13 cellular contexts compared by ENCODE assay signal in genomic region chr12:64716839-64717455, GRCh38. TPM values are rescaled to one million over a fixed set of nuclear protein-coding genes. Genes with fewer than 3 reads are reported as not detected.
DNase-seq lines count a peak whose midpoint lies in the region; ATAC-seq and TF ChIP-seq lines count a peak whose summit lies in the region.
"Had no signal": no experiment of that assay in that cellular context is flagged by ENCODE, and none has a peak within 500 bp of the region (broad histone marks: within the 10 kb centered on the region; RNA-seq: fewer than 3 reads in every experiment).

No MANE protein-coding gene starts in this region.

- H3K9me3 ChIP-seq in MG63, result no peaks in the 10 kb centered on the region

- H3K4me3 Mint-ChIP-seq in activated CD4-positive, alpha-beta T cell treated with anti-CD3 and anti-CD28 coated beads, Interleukin-2, amount 10 ng/mL, durations not matched to agents 7 days and 5 days, result no peak overlapping the region
- H3K4me3 Mint-ChIP-seq in central memory CD8-positive, alpha-beta T cell, result no peak overlapping the region
- H3K4me3 Mint-ChIP-seq in natural killer cell, result peak overlapping the region; percentile 78

- H3K9me3 Mint-ChIP-seq in activated CD4-positive, alpha-beta T cell treated with anti-CD3 and anti-CD28 coated beads, Interleukin-2, amount 10 ng/mL, durations not matched to agents 7 days and 5 days, result no peaks in the 10 kb centered on the region
- H3K9me3 Mint-ChIP-seq in central memory CD8-positive, alpha-beta T cell, result no peaks in the 10 kb centered on the region
- H3K9me3 Mint-ChIP-seq in natural killer cell, result no peaks in the 10 kb centered on the region

- CTCF ChIA-PET in activated CD4-positive, alpha-beta T cell treated with anti-CD3 and anti-CD28 coated beads, Interleukin-2, amount 10 ng/mL, durations not matched to agents 7 days and 5 days (lab: Charles Lee), result interaction anchor here (0.6 to 1.7 kb wide), 5 partner anchors 14 to 133 kb away, joined by 3 to 6 read pairs (median 4); no protein-coding TSS in a partner anchor

- H3K27me3 Mint-ChIP-seq in activated CD4-positive, alpha-beta T cell treated with anti-CD3 and anti-CD28 coated beads, Interleukin-2, amount 10 ng/mL, durations not matched to agents 7 days and 5 days, result no peaks in the 10 kb centered on the region
- H3K27me3 Mint-ChIP-seq in central memory CD8-positive, alpha-beta T cell, result no peaks in the 10 kb centered on the region
- no peaks in the 10 kb centered on the region for H3K27me3 Mint-ChIP-seq in natural killer cell (ENCODE audit: low read depth in 2 of 2)

- no peak for TF ChIP-seq CTCF in natural killer cell (IDR thresholded peaks at IDR 0.05)

- intact Hi-C loops in natural killer cell (cut with micrococcal nuclease), result loop anchor here (2.0 to 5.0 kb wide), 2 partner anchors 106 to 170 kb away; partner anchors contain the start of gene RASSF3

- H3K4me3 ChIP-seq in MG63, result no peak overlapping the region

- H3K36me3 ChIP-seq in MG63, result peaks cover 19% of the 10 kb centered on the region

- peaks cover 60% of the 10 kb centered on the region for H3K36me3 Mint-ChIP-seq in activated CD4-positive, alpha-beta T cell treated with anti-CD3 and anti-CD28 coated beads, Interleukin-2, amount 10 ng/mL, durations not matched to agents 7 days and 5 days (ENCODE audit: low read depth)
- H3K36me3 Mint-ChIP-seq in central memory CD8-positive, alpha-beta T cell (ENCODE audit: insufficient read depth), result peaks cover 32% of the 10 kb centered on the region
- H3K36me3 Mint-ChIP-seq in natural killer cell, result peaks cover 20% of the 10 kb centered on the region

- no peak for DNase-seq in activated CD4-positive, alpha-beta T cell treated with anti-CD3 and anti-CD28 coated beads, Interleukin-2, amount 10 ng/mL, durations not matched to agents 7 days and 5 days
- no peak for DNase-seq in activated CD4-positive, alpha-beta T cell treated with anti-CD3 and anti-CD28 coated beads, Interleukin-2, amount 50 U/mL, for 4 hours
- DNase-seq in MG63 (peak; percentile 57), natural killer cell (peak; percentile 27), kidney tubule cell (ENCODE audit: low spot score) (no peak)
- DNase-seq in central memory CD8-positive, alpha-beta T cell (ENCODE audit: low spot score in 2 of 2), result no peak
- DNase-seq: GOT3, NCI-H1048, NCI-H146, NCI-H2081 treated with DMSO at 0.1 percent for 48 hours, NCI-H524 had no signal

- POLR2A ChIA-PET in activated CD4-positive, alpha-beta T cell treated with anti-CD3 and anti-CD28 coated beads, Interleukin-2, amount 10 ng/mL, durations not matched to agents 7 days and 5 days (lab: Charles Lee), result no interaction called here

- ATAC-seq in central memory CD8-positive, alpha-beta T cell (replicated peaks; ENCODE audit: extremely low read depth, poor library complexity, severe bottlenecking), result no peak
- ATAC-seq in natural killer cell (peak; percentile 53 to 69 (median 64)), GM18867 (IDR thresholded peaks at IDR 0.05; ENCODE audit: unreplicated experiment) (no peak), HG03139 (IDR thresholded peaks at IDR 0.05; ENCODE audit: unreplicated experiment) (no peak)

- H3K4me1 Mint-ChIP-seq in activated CD4-positive, alpha-beta T cell treated with anti-CD3 and anti-CD28 coated beads, Interleukin-2, amount 10 ng/mL, durations not matched to agents 7 days and 5 days, result peaks cover 35% of the 10 kb centered on the region
- H3K4me1 Mint-ChIP-seq in central memory CD8-positive, alpha-beta T cell, result peaks cover 21% of the 10 kb centered on the region
- H3K4me1 Mint-ChIP-seq in natural killer cell, result peaks cover 52 to 55% of the 10 kb centered on the region in 2 donors

- H3K27me3 ChIP-seq in MG63, result no peaks in the 10 kb centered on the region

- peak overlapping the region; percentile 20 for H3K27ac Mint-ChIP-seq in activated CD4-positive, alpha-beta T cell treated with anti-CD3 and anti-CD28 coated beads, Interleukin-2, amount 10 ng/mL, durations not matched to agents 7 days and 5 days
- peak overlapping the region; percentile 56 for H3K27ac Mint-ChIP-seq in central memory CD8-positive, alpha-beta T cell (ENCODE audit: low read depth)
- H3K27ac Mint-ChIP-seq in natural killer cell, result peak overlapping the region; percentile 96 to 97

RNA-seq across cellular contexts. Expression of gene GNS, which starts 42.3 kb away (rescaled TPM):
- 10 to 100 TPM; 25.3 to 31.3 TPM for total RNA-seq in activated CD4-positive, alpha-beta T cell treated with anti-CD3 and anti-CD28 coated beads, Interleukin-2, amount 10 ng/mL, durations not matched to agents 7 days and 5 days
- 42.7 and 48.1 TPM in 2 replicates for total RNA-seq in MG63 (2014; rRNA removed; shearing (Covaris generic); ENCODE audit: low replicate concordance)
- total RNA-seq in natural killer cell, result 10 to 100 TPM; 51.9 to 73.9 (median 59.7) TPM

Comparison
In these comparisons a context has a peak if more than half of its experiments do, and no peak if none do; other contexts are left out.
1. DNase-seq: peak in MG63 (single experiment) and natural killer cell (single experiment); none in activated CD4-positive, alpha-beta T cell treated with anti-CD3 and anti-CD28 coated beads, Interleukin-2, amount 10 ng/mL, durations not matched to agents 7 days and 5 days (single experiment), activated CD4-positive, alpha-beta T cell treated with anti-CD3 and anti-CD28 coated beads, Interleukin-2, amount 50 U/mL, for 4 hours (0 of 2), central memory CD8-positive, alpha-beta T cell (0 of 2) and kidney tubule cell (single experiment).
2. H3K27ac Mint-ChIP-seq: peak in every context shown above with its lines; median percentile 96 in natural killer cell; 56 in central memory CD8-positive, alpha-beta T cell; 20 in activated CD4-positive, alpha-beta T cell treated with anti-CD3 and anti-CD28 coated beads, Interleukin-2, amount 10 ng/mL, durations not matched to agents 7 days and 5 days.
3. ATAC-seq: peak in natural killer cell (3 of 3); none in central memory CD8-positive, alpha-beta T cell (single experiment), GM18867 (single experiment) and HG03139 (single experiment).